ENCODE assay signal across 19 cellular contexts in genomic region chr16:24116989-24117388, GRCh38.
A peak's percentile ranks its signal among the peaks of the same experiment; 100 is the strongest.
DNase-seq lines count a peak whose midpoint lies in the region; ATAC-seq, FAIRE-seq and TF ChIP-seq lines count a peak whose summit lies in the region.
"Had no signal": no experiment of that assay in that cellular context is flagged by ENCODE, and none has a peak within 500 bp of the region (broad histone marks: within the 10 kb centered on the region; RNA-seq: fewer than 3 reads in every experiment).

No MANE protein-coding gene starts in this region.

- H4K8ac ChIP-seq in H9 (replicated peaks; ENCODE audit: insufficient read length, low read depth, low read length), result no peak overlapping the region

- CTCF ChIA-PET in CD4-positive, alpha-beta memory T cell (lab: Charles Lee; ENCODE audit: partially characterized antibody), result no interaction called here

- H3K4me3 Mint-ChIP-seq in H9, result no peak overlapping the region
- no peak overlapping the region for H3K4me3 Mint-ChIP-seq in activated naive CD8-positive, alpha-beta T cell treated with anti-CD3 and anti-CD28 coated beads, Interleukin-2, amount 50 U/mL, for 24 hours
- no peak overlapping the region for H3K4me3 Mint-ChIP-seq in CD4-positive, alpha-beta memory T cell
- H3K4me3 Mint-ChIP-seq: HFFc6 had no signal

- no peak overlapping the region for H3K4me2 ChIP-seq in H9 (ENCODE audit: insufficient read depth, insufficient read length, low read length)
- H3K4me2 ChIP-seq: BLaER1 had no signal

- no peak overlapping the region for H2AFZ ChIP-seq in H9 (ENCODE audit: low read length)
- H2AFZ ChIP-seq: GM23248 had no signal

- DNase-seq in NCI-H748 treated with DMSO at 0.1 percent for 48 hours (lab: John Stamatoyannopoulos, UW) (peak; percentile 38), NCI-H748 (lab: John Stamatoyannopoulos, UW; ENCODE audit: unreplicated experiment) (no peak), astrocyte of the hippocampus (ENCODE audit: low read depth, low spot score) (peak; percentile 54), left ventricle myocardium superior (no peak), small intestine (peak; percentile 68), H9 (no peak)
- DNase-seq in activated naive CD8-positive, alpha-beta T cell treated with anti-CD3 and anti-CD28 coated beads, Interleukin-2, amount 50 U/mL, for 24 hours, result no peak
- no peak for DNase-seq in CD4-positive, alpha-beta memory T cell
- DNase-seq: DMS 273 treated with DMSO at 0.1 percent for 48 hours, GM23248, HFFc6, KBM-7, NCI-H1048, NCI-H345, NCI-H69, SHP77 had no signal

- no peaks in the 10 kb centered on the region for H3K36me3 ChIP-seq in small intestine (ENCODE audit: control insufficient read depth in 2 of 2, insufficient read depth in 2 of 2, low read length in 2 of 2)
- H3K36me3 ChIP-seq in CD4-positive, alpha-beta memory T cell (ENCODE audit: insufficient read depth, low read length), result peaks cover 14% of the 10 kb centered on the region
- H3K36me3 ChIP-seq: BLaER1 had no signal

- no peak overlapping the region for H3K27ac ChIP-seq in small intestine (ENCODE audit: low read depth in 1 of 2, low read length in 1 of 2)
- H3K27ac ChIP-seq in H9 (ENCODE audit: insufficient read length, low read depth, low read length), result no peak overlapping the region
- H3K27ac ChIP-seq in CD4-positive, alpha-beta memory T cell (ENCODE audit: low read depth, low read length), result no peak overlapping the region
- H3K27ac ChIP-seq: 22Rv1, BLaER1, GM23248 had no signal

- intact Hi-C loops in left ventricle myocardium superior (cut with micrococcal nuclease), result no loop called here
- intact Hi-C loops in CD4-positive, alpha-beta memory T cell (cut with micrococcal nuclease), result no loop called here

- H3K23ac ChIP-seq in H9 (ENCODE audit: insufficient read length, low read depth, low read length), result no peak overlapping the region

- no peak overlapping the region for H3K14ac ChIP-seq in H9 (ENCODE audit: insufficient read depth, low read length)

- H3K4ac ChIP-seq in H9 (ENCODE audit: low read depth, low read length), result no peak overlapping the region

- no peak overlapping the region for H3K56ac ChIP-seq in H9 (ENCODE audit: insufficient read length, low read depth, low read length)

- H2AK5ac ChIP-seq in H9 (ENCODE audit: insufficient read length, low read length), result no peak overlapping the region

- no peaks in the 10 kb centered on the region for H3K27me3 Mint-ChIP-seq in H9 (ENCODE audit: low read depth)
- no peaks in the 10 kb centered on the region for H3K27me3 Mint-ChIP-seq in activated naive CD8-positive, alpha-beta T cell treated with anti-CD3 and anti-CD28 coated beads, Interleukin-2, amount 50 U/mL, for 24 hours
- H3K27me3 Mint-ChIP-seq in CD4-positive, alpha-beta memory T cell, result no peaks in the 10 kb centered on the region

- H4K91ac ChIP-seq in H9 (ENCODE audit: insufficient read length, low read depth, low read length), result no peak overlapping the region

- H3K9me3 ChIP-seq in small intestine (ENCODE audit: control insufficient read depth, low read depth) (no peaks in the 10 kb centered on the region), H9 (ENCODE audit: control insufficient read depth, low read depth, low read length) (no peaks in the 10 kb centered on the region)
- H3K9me3 ChIP-seq in CD4-positive, alpha-beta memory T cell (ENCODE audit: control insufficient read depth in 1 of 2, low read length in 2 of 2), result no peaks in the 10 kb centered on the region
- H3K9me3 ChIP-seq: BLaER1 had no signal

- no peak overlapping the region for H2BK12ac ChIP-seq in H9 (ENCODE audit: insufficient read length, low read depth, low read length)

- no peaks in the 10 kb centered on the region for H3K79me1 ChIP-seq in H9 (ENCODE audit: insufficient read depth, low read depth, low read length, poor library complexity, severe bottlenecking)

- no peaks in the 10 kb centered on the region for H3K79me2 ChIP-seq in H9 (ENCODE audit: insufficient read depth, low read length)

- TF ChIP-seq CTCF in H9 (conservative IDR thresholded peaks at IDR 0.05), result no peak

- no peaks in the 10 kb centered on the region for H4K20me1 ChIP-seq in H9 (ENCODE audit: control insufficient read depth, insufficient read depth, insufficient read length)
- H4K20me1 ChIP-seq: BLaER1 had no signal

- H3K4me1 ChIP-seq in small intestine (ENCODE audit: control insufficient read depth in 2 of 2, insufficient read depth in 1 of 2, low read depth in 1 of 2, low read length in 1 of 2), result no peaks in the 10 kb centered on the region
- H3K4me1 ChIP-seq in H9 (ENCODE audit: insufficient read depth, low read length), result peaks cover 13% of the 10 kb centered on the region
- H3K4me1 ChIP-seq in CD4-positive, alpha-beta memory T cell (ENCODE audit: insufficient read depth, low read length), result no peaks in the 10 kb centered on the region
- H3K4me1 ChIP-seq: BLaER1 had no signal

- H3K18ac ChIP-seq in H9 (ENCODE audit: insufficient read length, low read depth, low read length), result no peak overlapping the region

- POLR2A ChIA-PET in CD4-positive, alpha-beta memory T cell (lab: Charles Lee; ENCODE audit: partially characterized antibody), result no interaction called here

- H3K23me2 ChIP-seq in H9 (ENCODE audit: insufficient read length, low read depth, low read length, poor library complexity, severe bottlenecking), result no peaks in the 10 kb centered on the region

- H4K5ac ChIP-seq in H9 (ENCODE audit: insufficient read length, low read depth, low read length), result no peak overlapping the region

- 16 to 60% (median 42%) methylated on average over 9 of the region's 9 CpGs for whole genome bisulfite sequencing in small intestine, 3 donors
- WGBS in H9 (ENCODE audit: extremely low coverage, insufficient read length, low lambda C conversion rate), result no CpG with 5 or more reads among the region's 9 CpGs

- no peak overlapping the region for H2BK5ac ChIP-seq in H9 (ENCODE audit: insufficient read length, low read length)

- no peak overlapping the region for H2BK120ac ChIP-seq in H9 (ENCODE audit: low read depth, low read length, poor library complexity, severe bottlenecking)

- no peaks in the 10 kb centered on the region; a peak in 1 of 5 replicates for H3K9me3 Mint-ChIP-seq in H9
- no peaks in the 10 kb centered on the region for H3K9me3 Mint-ChIP-seq in activated naive CD8-positive, alpha-beta T cell treated with anti-CD3 and anti-CD28 coated beads, Interleukin-2, amount 50 U/mL, for 24 hours
- peaks cover 0 to 2% (median 0%) of the 10 kb centered on the region in 8 donors for H3K9me3 Mint-ChIP-seq in CD4-positive, alpha-beta memory T cell

- peak; percentile 50 for ATAC-seq in left ventricle myocardium superior
- no peak for ATAC-seq in activated naive CD8-positive, alpha-beta T cell treated with anti-CD3 and anti-CD28 coated beads, Interleukin-2, amount 50 U/mL, for 24 hours
- ATAC-seq: Panc1 had no signal

- H3K27me3 ChIP-seq in small intestine (ENCODE audit: control insufficient read depth in 2 of 2, insufficient read depth in 2 of 2, low read length in 2 of 2), result no peaks in the 10 kb centered on the region
- no peaks in the 10 kb centered on the region for H3K27me3 ChIP-seq in H9 (ENCODE audit: insufficient read depth, low read length)
- H3K27me3 ChIP-seq in CD4-positive, alpha-beta memory T cell (ENCODE audit: insufficient read depth, low read length), result no peaks in the 10 kb centered on the region
- H3K27me3 ChIP-seq: BLaER1 had no signal

- H3K9ac ChIP-seq in H9 (ENCODE audit: extremely low read depth, insufficient read length, low read length), result no peak overlapping the region
- H3K9ac ChIP-seq: BLaER1, GM23248 had no signal

- H3K4me3 ChIP-seq in small intestine (ENCODE audit: low read depth in 1 of 2, low read length in 2 of 2), result no peak overlapping the region
- no peak overlapping the region for H3K4me3 ChIP-seq in CD4-positive, alpha-beta memory T cell (ENCODE audit: low read length in 2 of 2)
- H3K4me3 ChIP-seq: BLaER1, GM23248 had no signal

- H2BK15ac ChIP-seq in H9 (ENCODE audit: low read depth, low read length), result no peak overlapping the region

- H3K4me1 Mint-ChIP-seq in H9, result peaks cover 46 to 49% of the 10 kb centered on the region in 2 experiments
- H3K4me1 Mint-ChIP-seq in activated naive CD8-positive, alpha-beta T cell treated with anti-CD3 and anti-CD28 coated beads, Interleukin-2, amount 50 U/mL, for 24 hours, result no peaks in the 10 kb centered on the region
- peaks cover 0 to 14% (median under 1%) of the 10 kb centered on the region in 4 donors for H3K4me1 Mint-ChIP-seq in CD4-positive, alpha-beta memory T cell

- no peak overlapping the region for H2BK20ac ChIP-seq in H9 (ENCODE audit: low read depth, low read length, poor library complexity, severe bottlenecking)

- no peak overlapping the region for H3K27ac Mint-ChIP-seq in H9
- no peak overlapping the region for H3K27ac Mint-ChIP-seq in activated naive CD8-positive, alpha-beta T cell treated with anti-CD3 and anti-CD28 coated beads, Interleukin-2, amount 50 U/mL, for 24 hours
- H3K27ac Mint-ChIP-seq in CD4-positive, alpha-beta memory T cell, result no peak overlapping the region
- H3K27ac Mint-ChIP-seq: HFFc6 had no signal

- no peak for FAIRE-seq in small intestine (lab: Jason Lieb, UNC)

- peaks cover 0 to 2% (median 0%) of the 10 kb centered on the region in 3 experiments; a peak in 1 of 7 replicates for H3K36me3 Mint-ChIP-seq in H9 (ENCODE audit: insufficient read depth in 1 of 3, low read depth in 3 of 3)
- peaks cover 35% of the 10 kb centered on the region for H3K36me3 Mint-ChIP-seq in activated naive CD8-positive, alpha-beta T cell treated with anti-CD3 and anti-CD28 coated beads, Interleukin-2, amount 50 U/mL, for 24 hours (ENCODE audit: low read depth)
- H3K36me3 Mint-ChIP-seq in CD4-positive, alpha-beta memory T cell, result peaks cover 59 to 69% of the 10 kb centered on the region in 2 donors

- H3T11ph ChIP-seq in H9 (ENCODE audit: low read length), result no peak overlapping the region

Comparison
In these comparisons a context has a peak if more than half of its experiments do, and no peak if none do; other contexts are left out.
1. DNase-seq: peak in NCI-H748 treated with DMSO at 0.1 percent for 48 hours (single experiment), astrocyte of the hippocampus (single experiment) and small intestine (single experiment); none in NCI-H748 (single experiment), left ventricle myocardium superior (single experiment), H9 (single experiment), activated naive CD8-positive, alpha-beta T cell treated with anti-CD3 and anti-CD28 coated beads, Interleukin-2, amount 50 U/mL, for 24 hours (single experiment) and CD4-positive, alpha-beta memory T cell (0 of 5).